In the genomic region with DNA sequence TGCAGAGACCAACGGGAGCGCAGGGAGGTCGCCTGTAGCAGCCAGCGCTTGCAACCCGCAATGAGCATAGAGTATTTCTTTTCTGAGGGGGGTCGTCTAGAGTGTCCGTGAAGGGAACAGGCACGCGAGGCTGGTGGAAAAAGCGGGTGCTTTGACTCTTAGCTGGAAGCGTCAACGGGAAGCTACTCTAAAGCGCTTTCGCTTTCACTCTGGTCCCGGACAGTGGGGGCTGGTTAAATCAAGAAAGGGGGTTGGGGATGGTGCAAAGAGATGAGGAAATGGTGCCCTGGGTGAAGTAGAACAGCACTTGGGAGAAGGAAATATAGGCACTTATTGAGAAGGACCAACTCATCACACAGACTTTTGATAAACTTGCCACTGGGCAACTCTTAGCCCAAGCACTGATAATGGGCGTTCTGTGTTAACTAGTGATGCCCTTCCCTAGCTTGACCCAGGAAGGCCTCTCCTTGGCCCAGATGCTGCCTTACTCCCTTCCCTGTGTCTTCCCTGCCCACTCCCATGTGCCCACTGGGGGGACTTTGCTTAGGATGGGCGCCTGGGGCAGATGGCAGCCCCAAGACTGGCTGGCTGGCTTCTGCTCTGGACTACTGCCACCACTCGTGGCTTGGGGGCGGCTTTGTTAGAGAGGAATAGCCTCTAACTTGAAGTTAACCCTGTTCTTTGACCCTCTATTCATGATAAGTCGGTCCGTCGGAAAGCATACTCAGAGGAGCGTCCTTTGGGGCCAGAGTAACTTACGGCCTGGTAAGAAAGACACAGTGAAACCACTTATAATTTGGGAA, we compare ENCODE assay signal across 8 cellular contexts. TPM values are rescaled to one million over a fixed set of nuclear protein-coding genes. Genes with fewer than 3 reads are reported as not detected.
DNase-seq lines count a peak whose midpoint lies in the region; ATAC-seq, FAIRE-seq and TF ChIP-seq lines count a peak whose summit lies in the region.

No MANE protein-coding gene starts in this region.

- H3K4me1 ChIP-seq in GM12878 (ENCODE audit: control insufficient read depth, insufficient read depth, low read length), result peaks cover 34% of the 10 kb centered on the region
- peaks cover 6 to 18% of the 10 kb centered on the region in 2 donors for H3K4me1 ChIP-seq in small intestine (ENCODE audit: control insufficient read depth in 2 of 2, insufficient read depth in 1 of 2, low read depth in 1 of 2, low read length in 1 of 2)

- 0 out of 2 replicates have a peak, but pooled peaks have one; percentile 27 for TF ChIP-seq POLR2A in GM12878 (IDR thresholded peaks at IDR 0.05; ENCODE audit: low read depth, low read length)

- BruUV-seq in GM12878 (replicated peaks; lab: Mats Ljungman, UMichigan), result TSS peak; percentile 80

- H2AFZ ChIP-seq in GM12878 (ENCODE audit: control insufficient read depth, low read depth, low read length), result peak overlapping the region; percentile 61

- peak overlapping the region; percentile 92 for H3K4me2 ChIP-seq in GM12878 (ENCODE audit: control insufficient read depth, insufficient read depth)

- peaks cover 79% of the 10 kb centered on the region for H3K79me2 ChIP-seq in GM12878 (ENCODE audit: control insufficient read depth, insufficient read depth, low read length)

- DNase-seq in SK-MEL-5 (ENCODE audit: low read depth, low spot score) (peak; percentile 44), GM12878 (ENCODE audit: low read depth, low spot score) (no peak), small intestine (peak; percentile 83), urothelium cell line (ENCODE audit: low spot score) (no peak), NCI-H2107 (lab: John Stamatoyannopoulos, UW) (no peak)

- peak; percentile 18 for ATAC-seq in GM18498 (IDR thresholded peaks at IDR 0.05; ENCODE audit: unreplicated experiment)
- peak; percentile 12 for ATAC-seq in HG02885 (IDR thresholded peaks at IDR 0.05; ENCODE audit: poor library complexity, unreplicated experiment)
- ATAC-seq in GM12878, result peak; percentile 47

- no peaks in the 10 kb centered on the region for H4K20me1 ChIP-seq in GM12878 (ENCODE audit: control insufficient read depth, insufficient read depth)

- 0 out of 6 replicates have a peak, but pooled peaks of 1 of the 3 experiments have one; percentile 4 for TF ChIP-seq CTCF in GM12878 (IDR thresholded peaks at IDR 0.05 in 2 of 3, conservative IDR thresholded peaks at IDR 0.05 in 1 of 3; ENCODE audit: control insufficient read depth in 2 of 3, extremely low read depth in 1 of 3, insufficient read depth in 1 of 3, low read depth in 3 of 3, low read length in 3 of 3)

- no peak for TF ChIP-seq RAD21 in GM12878 (IDR thresholded peaks at IDR 0.05; ENCODE audit: insufficient read depth, low read depth, low read length)

- no peak for TF ChIP-seq EP300 in GM12878 (IDR thresholded peaks at IDR 0.05; ENCODE audit: borderline replicate concordance in 1 of 2, control insufficient read depth in 1 of 2, low read depth in 2 of 2, low read length in 2 of 2)

- CTCF ChIA-PET in GM12878 (lab: Yijun Ruan, JAX), result interaction anchor here (0.6 to 8.0 kb wide), 19 partner anchors 9 to 440 kb away, joined by 3 to 299 read pairs (median 5); a partner anchor contains a TSS

- SMC1A ChIA-PET in GM12878 (lab: Charles Lee; ENCODE audit: uncharacterized antibody, unreplicated experiment), result interaction anchor here (0.6 to 7.5 kb wide), 13 partner anchors 9 to 416 kb away, joined by 3 to 131 read pairs (median 7); a partner anchor contains a TSS

- in situ Hi-C loops in SK-MEL-5 (cut with HindIII; ENCODE audit: low pct_unique_long_range_greater_than_20kb, low sequenced_read_pairs), result no loop called here
- in situ Hi-C loops in GM12878 (cut with MboI), result no loop called here

- peak overlapping the region; percentile 100 for H3K27ac ChIP-seq in GM12878 (ENCODE audit: control insufficient read depth, insufficient read depth)
- H3K27ac ChIP-seq in small intestine (ENCODE audit: low read depth in 1 of 2, low read length in 1 of 2), result peak overlapping the region; percentile 97

- FAIRE-seq in GM12878 (lab: Jason Lieb, UNC) (no peak), small intestine (lab: Jason Lieb, UNC) (no peak), urothelium cell line (lab: Jason Lieb, UNC) (no peak)

- intact Hi-C loops in GM12878 (cut with micrococcal nuclease; ENCODE audit: unreplicated experiment), result loop anchor here (10.0 kb wide), 1 partner anchor 250 kb away; no protein-coding TSS in a partner anchor

- POLR2A ChIA-PET in GM12878 (lab: Charles Lee), result interaction anchor here (0.6 to 8.1 kb wide), 18 partner anchors 9 to 219 kb away, joined by 3 to 357 read pairs (median 5); a partner anchor contains a TSS

- 0% methylated on average over 24 of the region's 24 CpGs for WGBS in GM12878 (ENCODE audit: insufficient coverage, insufficient replicate concordance, low lambda C conversion rate, missing lambda C conversion rate)
- WGBS in small intestine, 3 donors, result 1 to 5% (median 1%) methylated on average over 24 of the region's 24 CpGs

- RAD21 ChIA-PET in GM12878 (lab: Charles Lee; ENCODE audit: unreplicated experiment), result interaction anchor here (0.6 to 7.7 kb wide), 18 partner anchors 10 to 422 kb away, joined by 3 to 269 read pairs (median 4); a partner anchor contains a TSS

- H3K36me3 ChIP-seq in GM12878 (ENCODE audit: control insufficient read depth in 2 of 2, insufficient read depth in 2 of 2, low read length in 1 of 2), result peaks cover 5 to 31% of the 10 kb centered on the region in 2 experiments
- H3K36me3 ChIP-seq in small intestine (ENCODE audit: control insufficient read depth in 2 of 2, insufficient read depth in 2 of 2, low read length in 2 of 2), result peaks cover 19 to 25% of the 10 kb centered on the region in 2 donors

- H3K27me3 ChIP-seq in GM12878 (replicated peaks in 1 of 2; ENCODE audit: control insufficient read depth in 2 of 2, insufficient read depth in 2 of 2, low read length in 1 of 2) (no peaks in the 10 kb centered on the region), small intestine (ENCODE audit: control insufficient read depth in 2 of 2, insufficient read depth in 2 of 2, low read length in 2 of 2) (no peaks in the 10 kb centered on the region)

- peak overlapping the region; percentile 99 for H3K9ac ChIP-seq in GM12878 (ENCODE audit: control insufficient read depth, insufficient read depth, low read length)

- H3K4me3 ChIP-seq in GM12878 (peak overlapping the region; percentile 88), iPS-11a (ENCODE audit: low read depth, low read length) (peak overlapping the region; percentile 75), small intestine (ENCODE audit: low read depth in 1 of 2, low read length in 2 of 2) (peak overlapping the region; percentile 93 to 100)

- H3K9me3 ChIP-seq in GM12878 (replicated peaks; ENCODE audit: control insufficient read depth, insufficient read depth, low read length) (no peaks in the 10 kb centered on the region), small intestine (ENCODE audit: control insufficient read depth, low read depth) (no peaks in the 10 kb centered on the region)

RNA-seq across cellular contexts. Expression of a gene that starts 0.6 kb away (rescaled TPM):
- 10.4 and 15.4 TPM in 2 replicates for total RNA-seq in SK-MEL-5 (2014; rRNA removed; shearing (Covaris generic))
- 20.7 and 24.6 TPM in 2 replicates for polyA plus RNA-seq in SK-MEL-5 (2015; cell fraction: cytosol; rRNA removed)
- polyA plus RNA-seq in SK-MEL-5 (2015; cell fraction: nucleus; rRNA removed), result 6.5 and 8.5 TPM in 2 replicates
- 21.6 and 24.8 TPM in 2 replicates for total RNA-seq in GM12878 (2013; cell fraction: nucleolus; rRNA removed)
- total RNA-seq in GM12878 (2014; rRNA removed), result 251 and 255 TPM in 2 replicates
- total RNA-seq in GM12878 (2014; rRNA removed; fragmentation: Illumina TruSeq; extraction: Trizol), result 167 and 171 TPM in 2 replicates
- 237 and 271 TPM in 2 replicates for total RNA-seq in GM12878 (2021)
- 109 TPM for polyA plus RNA-seq in GM12878 (2011; ENCODE audit: low read depth)
- 253 and 359 TPM in 2 replicates for polyA plus RNA-seq in GM12878 (2011; rRNA removed)
- 446 and 599 TPM in 2 replicates for polyA plus RNA-seq in GM12878 (2011; cell fraction: cytosol; rRNA removed)
- 215 and 228 TPM in 2 replicates for polyA plus RNA-seq in GM12878 (2011; cell fraction: nucleus; rRNA removed)
- 183 and 244 TPM in 2 replicates for polyA plus RNA-seq in GM12878 (2012)
- 86.8 and 181 TPM in 2 replicates for polyA plus RNA-seq in GM12878 (2014; fragmentation: Illumina TruSeq; extraction: Trizol)
- polyA plus RNA-seq in GM12878 (2014; fragmentation: Nextera tagmentation; extraction: Ambion mirVana), result 100 to 1,000 TPM; 202 to 299 TPM
- polyA plus RNA-seq in GM12878 (2014; rRNA removed), result 341 and 375 TPM in 2 replicates
- polyA plus RNA-seq in GM12878 (2016; fragmentation: Nextera tagmentation; extraction: Ambion mirVana), result 100 to 1,000 TPM; 483 to 517 TPM
- polyA minus RNA-seq in GM12878 (2011; rRNA and poly(A)+ RNA removed), result 185 and 260 TPM in 2 replicates
- 78.0 and 81.2 TPM in 2 replicates for polyA minus RNA-seq in GM12878 (2011; cell fraction: cytosol; rRNA and poly(A)+ RNA removed)
- polyA minus RNA-seq in GM12878 (2011; cell fraction: nucleus; rRNA and poly(A)+ RNA removed), result 34.8 and 51.7 TPM in 2 replicates
- polyA plus RNA-seq in small intestine, result 100 to 1,000 TPM; 201 to 224 (median 221) TPM

RNA-seq across cellular contexts. Expression of a gene that starts 1.1 kb away (rescaled TPM):
- total RNA-seq in SK-MEL-5 (2014; rRNA removed; shearing (Covaris generic)), result 30.6 and 36.4 TPM in 2 replicates
- polyA plus RNA-seq in SK-MEL-5 (2015; cell fraction: cytosol; rRNA removed), result 32.6 and 35.5 TPM in 2 replicates
- polyA plus RNA-seq in SK-MEL-5 (2015; cell fraction: nucleus; rRNA removed), result 25.3 and 25.7 TPM in 2 replicates
- 96.1 and 104 TPM in 2 replicates for total RNA-seq in GM12878 (2013; cell fraction: nucleolus; rRNA removed)
- total RNA-seq in GM12878 (2014; rRNA removed), result 179 and 183 TPM in 2 replicates
- 103 and 108 TPM in 2 replicates for total RNA-seq in GM12878 (2014; rRNA removed; fragmentation: Illumina TruSeq; extraction: Trizol)
- 177 and 194 TPM in 2 replicates for total RNA-seq in GM12878 (2021)
- 87.7 TPM for polyA plus RNA-seq in GM12878 (2011; ENCODE audit: low read depth)
- 136 and 198 TPM in 2 replicates for polyA plus RNA-seq in GM12878 (2011; rRNA removed)
- 194 and 208 TPM in 2 replicates for polyA plus RNA-seq in GM12878 (2011; cell fraction: cytosol; rRNA removed)
- polyA plus RNA-seq in GM12878 (2011; cell fraction: nucleus; rRNA removed), result 238 and 367 TPM in 2 replicates
- 170 and 179 TPM in 2 replicates for polyA plus RNA-seq in GM12878 (2012)
- 107 and 126 TPM in 2 replicates for polyA plus RNA-seq in GM12878 (2014; fragmentation: Illumina TruSeq; extraction: Trizol)
- 10 to 100 TPM; 33.4 to 60.0 TPM for polyA plus RNA-seq in GM12878 (2014; fragmentation: Nextera tagmentation; extraction: Ambion mirVana)
- 160 and 161 TPM in 2 replicates for polyA plus RNA-seq in GM12878 (2014; rRNA removed)
- 100 to 1,000 TPM; 230 to 249 TPM for polyA plus RNA-seq in GM12878 (2016; fragmentation: Nextera tagmentation; extraction: Ambion mirVana)
- 154 and 194 TPM in 2 replicates for polyA minus RNA-seq in GM12878 (2011; rRNA and poly(A)+ RNA removed)
- 60.6 and 63.3 TPM in 2 replicates for polyA minus RNA-seq in GM12878 (2011; cell fraction: cytosol; rRNA and poly(A)+ RNA removed)
- 62.0 and 67.4 TPM in 2 replicates for polyA minus RNA-seq in GM12878 (2011; cell fraction: nucleus; rRNA and poly(A)+ RNA removed)
- 100 to 1,000 TPM in 2 of 3 donors, 10 to 100 TPM in 1; 70.2 to 157 (median 114) TPM for polyA plus RNA-seq in small intestine

RNA-seq across cellular contexts. Expression of a gene that starts 10.7 kb away (rescaled TPM):
- 40.4 and 43.9 TPM in 2 replicates for total RNA-seq in SK-MEL-5 (2014; rRNA removed; shearing (Covaris generic))
- 28.9 and 33.5 TPM in 2 replicates for polyA plus RNA-seq in SK-MEL-5 (2015; cell fraction: cytosol; rRNA removed)
- polyA plus RNA-seq in SK-MEL-5 (2015; cell fraction: nucleus; rRNA removed), result 39.7 and 43.3 TPM in 2 replicates
- total RNA-seq in GM12878 (2013; cell fraction: nucleolus; rRNA removed), result 49.6 and 50.1 TPM in 2 replicates
- total RNA-seq in GM12878 (2014; rRNA removed) (386 and 388 TPM in 2 replicates), GM12878 (2014; rRNA removed; fragmentation: Illumina TruSeq; extraction: Trizol) (311 and 327 TPM in 2 replicates), GM12878 (2021) (366 TPM in 2 replicates)
- 129 TPM for polyA plus RNA-seq in GM12878 (2011; ENCODE audit: low read depth)
- polyA plus RNA-seq in GM12878 (2011; rRNA removed) (321 and 384 TPM in 2 replicates), GM12878 (2014; fragmentation: Illumina TruSeq; extraction: Trizol) (272 and 304 TPM in 2 replicates), GM12878 (2014; fragmentation: Nextera tagmentation; extraction: Ambion mirVana) (100 to 1,000 TPM; 353 to 557 TPM), GM12878 (2014; rRNA removed) (374 and 411 TPM in 2 replicates), GM12878 (2016; fragmentation: Nextera tagmentation; extraction: Ambion mirVana) (100 to 1,000 TPM; 495 to 538 TPM), small intestine (100 to 1,000 TPM; 271 to 329 (median 315) TPM)
- polyA plus RNA-seq in GM12878 (2011; cell fraction: cytosol; rRNA removed), result 482 and 548 TPM in 2 replicates
- polyA plus RNA-seq in GM12878 (2011; cell fraction: nucleus; rRNA removed), result 310 and 330 TPM in 2 replicates
- polyA plus RNA-seq in GM12878 (2012), result 201 TPM in 2 replicates
- 253 and 255 TPM in 2 replicates for polyA minus RNA-seq in GM12878 (2011; rRNA and poly(A)+ RNA removed)
- 49.0 and 55.5 TPM in 2 replicates for polyA minus RNA-seq in GM12878 (2011; cell fraction: cytosol; rRNA and poly(A)+ RNA removed)
- 48.2 and 65.3 TPM in 2 replicates for polyA minus RNA-seq in GM12878 (2011; cell fraction: nucleus; rRNA and poly(A)+ RNA removed)

RNA-seq across cellular contexts. Expression of a gene that starts 16.0 kb away (rescaled TPM):
- total RNA-seq in SK-MEL-5 (2014; rRNA removed; shearing (Covaris generic)), result 52.5 and 54.2 TPM in 2 replicates
- 33.3 and 37.1 TPM in 2 replicates for polyA plus RNA-seq in SK-MEL-5 (2015; cell fraction: cytosol; rRNA removed)
- 90.6 and 106 TPM in 2 replicates for polyA plus RNA-seq in SK-MEL-5 (2015; cell fraction: nucleus; rRNA removed)
- total RNA-seq in GM12878 (2013; cell fraction: nucleolus; rRNA removed), result 57.5 and 70.6 TPM in 2 replicates
- 58.1 and 60.3 TPM in 2 replicates for total RNA-seq in GM12878 (2014; rRNA removed)
- total RNA-seq in GM12878 (2014; rRNA removed; fragmentation: Illumina TruSeq; extraction: Trizol), result 31.9 and 37.2 TPM in 2 replicates
- 77.2 and 87.3 TPM in 2 replicates for total RNA-seq in GM12878 (2021)
- polyA plus RNA-seq in GM12878 (2011; ENCODE audit: low read depth), result 17.3 TPM
- polyA plus RNA-seq in GM12878 (2011; rRNA removed), result 25.5 and 38.8 TPM in 2 replicates
- polyA plus RNA-seq in GM12878 (2011; cell fraction: cytosol; rRNA removed), result 34.8 and 37.7 TPM in 2 replicates
- polyA plus RNA-seq in GM12878 (2011; cell fraction: nucleus; rRNA removed), result 129 and 147 TPM in 2 replicates
- polyA plus RNA-seq in GM12878 (2012), result 31.6 and 38.9 TPM in 2 replicates
- 45.7 and 47.7 TPM in 2 replicates for polyA plus RNA-seq in GM12878 (2014; fragmentation: Illumina TruSeq; extraction: Trizol)
- 1 to 10 TPM; 5.3 to 6.7 TPM for polyA plus RNA-seq in GM12878 (2014; fragmentation: Nextera tagmentation; extraction: Ambion mirVana)
- 49.6 and 71.6 TPM in 2 replicates for polyA plus RNA-seq in GM12878 (2014; rRNA removed)
- polyA plus RNA-seq in GM12878 (2016; fragmentation: Nextera tagmentation; extraction: Ambion mirVana), result 1 to 10 TPM; 8.3 to 9.0 TPM
- polyA minus RNA-seq in GM12878 (2011; rRNA and poly(A)+ RNA removed), result 36.8 and 38.2 TPM in 2 replicates
- polyA minus RNA-seq in GM12878 (2011; cell fraction: cytosol; rRNA and poly(A)+ RNA removed), result 9.1 and 12.2 TPM in 2 replicates
- 32.5 and 50.3 TPM in 2 replicates for polyA minus RNA-seq in GM12878 (2011; cell fraction: nucleus; rRNA and poly(A)+ RNA removed)
- 10 to 100 TPM; 18.1 to 51.5 (median 23.5) TPM for polyA plus RNA-seq in small intestine

RNA-seq across cellular contexts. Expression of a gene that starts 37.8 kb away (rescaled TPM):
- not detected in 2 replicates for total RNA-seq in SK-MEL-5 (2014; rRNA removed; shearing (Covaris generic))
- polyA plus RNA-seq in SK-MEL-5 (2015; cell fraction: cytosol; rRNA removed), result 0.10 TPM in 1 of 2 replicates, not detected in the other
- polyA plus RNA-seq in SK-MEL-5 (2015; cell fraction: nucleus; rRNA removed), result 0.60 TPM in 1 of 2 replicates, not detected in the other
- total RNA-seq in GM12878 (2013; cell fraction: nucleolus; rRNA removed), result 13.7 and 16.5 TPM in 2 replicates
- 38.4 and 43.5 TPM in 2 replicates for total RNA-seq in GM12878 (2014; rRNA removed)
- 33.3 and 38.1 TPM in 2 replicates for total RNA-seq in GM12878 (2014; rRNA removed; fragmentation: Illumina TruSeq; extraction: Trizol)
- total RNA-seq in GM12878 (2021), result 30.3 and 31.5 TPM in 2 replicates
- polyA plus RNA-seq in GM12878 (2011; ENCODE audit: low read depth), result 62.1 TPM
- 32.7 and 41.1 TPM in 2 replicates for polyA plus RNA-seq in GM12878 (2011; rRNA removed)
- polyA plus RNA-seq in GM12878 (2011; cell fraction: cytosol; rRNA removed), result 25.8 and 29.7 TPM in 2 replicates
- polyA plus RNA-seq in GM12878 (2011; cell fraction: nucleus; rRNA removed), result 55.6 and 69.1 TPM in 2 replicates
- polyA plus RNA-seq in GM12878 (2012), result 50.2 and 60.2 TPM in 2 replicates
- polyA plus RNA-seq in GM12878 (2014; fragmentation: Illumina TruSeq; extraction: Trizol), result 47.8 and 63.6 TPM in 2 replicates
- polyA plus RNA-seq in GM12878 (2014; fragmentation: Nextera tagmentation; extraction: Ambion mirVana), result 10 to 100 TPM; 75.6 to 79.1 TPM
- polyA plus RNA-seq in GM12878 (2014; rRNA removed), result 30.6 and 35.5 TPM in 2 replicates
- 10 to 100 TPM; 27.4 to 29.6 TPM for polyA plus RNA-seq in GM12878 (2016; fragmentation: Nextera tagmentation; extraction: Ambion mirVana)
- polyA minus RNA-seq in GM12878 (2011; rRNA and poly(A)+ RNA removed), result 13.2 and 15.1 TPM in 2 replicates
- polyA minus RNA-seq in GM12878 (2011; cell fraction: cytosol; rRNA and poly(A)+ RNA removed), result 1.5 and 3.5 TPM in 2 replicates
- polyA minus RNA-seq in GM12878 (2011; cell fraction: nucleus; rRNA and poly(A)+ RNA removed), result 8.5 and 10.1 TPM in 2 replicates
- polyA plus RNA-seq in small intestine, result 1 to 10 TPM in 2 of 3 donors, not detected in 1; 2.7 to 4.6 TPM

Comparison
In these comparisons a context has a peak if more than half of its experiments do, and no peak if none do; other contexts are left out.
1. DNase-seq: peak in SK-MEL-5 (single experiment) and small intestine (single experiment); none in GM12878 (single experiment), urothelium cell line (single experiment) and NCI-H2107 (single experiment).
2. Peak in every context shown above with its lines, with median percentiles within 50 percentile points of each other: ATAC-seq and H3K4me3 ChIP-seq.